ENCODE assay signal across 1 cellular context in the genomic region with DNA sequence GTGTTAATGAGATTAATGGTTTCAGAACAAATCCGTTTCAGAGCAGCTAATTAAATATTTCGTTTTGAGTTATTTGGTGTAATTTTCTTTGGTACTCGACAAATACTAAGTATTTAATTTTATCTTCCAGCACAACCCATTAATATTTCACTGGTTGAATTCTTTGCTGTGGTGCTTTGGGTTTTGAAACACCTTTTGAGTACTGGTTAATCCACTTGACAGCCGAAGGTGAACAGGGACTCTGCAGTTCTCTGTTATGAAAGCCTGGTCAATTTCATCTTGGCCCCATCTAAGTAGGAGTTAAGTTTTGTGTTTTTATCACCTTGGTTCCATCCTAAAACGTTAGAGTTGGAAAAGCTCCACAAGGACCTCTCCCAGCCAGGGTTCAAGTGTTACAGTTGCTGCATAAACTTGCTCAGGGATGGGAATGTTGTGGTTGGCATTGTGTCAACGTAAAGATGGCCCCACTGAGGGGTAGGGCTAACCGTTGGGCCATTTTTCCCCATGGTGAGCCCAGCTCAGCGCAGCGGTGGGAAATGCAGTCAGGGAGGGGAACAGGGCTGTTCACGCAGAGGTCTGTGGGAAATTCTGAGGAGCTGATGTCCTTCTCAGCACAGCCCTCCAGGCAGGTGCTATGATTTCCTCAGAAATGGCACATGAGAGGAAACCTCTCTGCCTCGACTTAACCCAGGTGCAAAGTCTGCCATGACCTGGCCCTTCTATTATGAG.
TF ChIP-seq lines count a peak whose summit lies in the region.

No MANE protein-coding gene starts in this region.

TF ChIP-seq in IMR-90, 13 proteins besides CTCF, POLR2A, EP300 and RAD21:
- TF ChIP-seq RCOR1 (IDR thresholded peaks at IDR 0.05; ENCODE audit: insufficient replicate concordance, low read length) = no peak
- TF ChIP-seq MAFK (IDR thresholded peaks at IDR 0.05; ENCODE audit: low read depth, low read length) = no peak
- TF ChIP-seq, protein P1, sequence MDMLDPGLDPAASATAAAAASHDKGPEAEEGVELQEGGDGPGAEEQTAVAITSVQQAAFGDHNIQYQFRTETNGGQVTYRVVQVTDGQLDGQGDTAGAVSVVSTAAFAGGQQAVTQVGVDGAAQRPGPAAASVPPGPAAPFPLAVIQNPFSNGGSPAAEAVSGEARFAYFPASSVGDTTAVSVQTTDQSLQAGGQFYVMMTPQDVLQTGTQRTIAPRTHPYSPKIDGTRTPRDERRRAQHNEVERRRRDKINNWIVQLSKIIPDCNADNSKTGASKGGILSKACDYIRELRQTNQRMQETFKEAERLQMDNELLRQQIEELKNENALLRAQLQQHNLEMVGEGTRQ (IDR thresholded peaks at IDR 0.05; ENCODE audit: low read depth, low read length) = no peak
- TF ChIP-seq RFX5 (IDR thresholded peaks at IDR 0.05; ENCODE audit: low read depth, low read length) = no peak
- TF ChIP-seq BHLHE40 (IDR thresholded peaks at IDR 0.05; ENCODE audit: low read depth, low read length) = no peak
- no peak for TF ChIP-seq NFE2L2 (IDR thresholded peaks at IDR 0.05; ENCODE audit: low read depth, low read length)
